8 cellular contexts compared by ENCODE assay signal in genomic region chr2:200713003-200713703, GRCh38.
A peak's percentile ranks its signal among the peaks of the same experiment; 100 is the strongest.
DNase-seq lines count a peak whose midpoint lies in the region; ATAC-seq and TF ChIP-seq lines count a peak whose summit lies in the region.

No MANE protein-coding gene starts in this region.

- peak overlapping the region; percentile 97 to 99 for H3K27ac Mint-ChIP-seq in stimulated activated naive CD8-positive, alpha-beta T cell treated with anti-CD3 and anti-CD28 coated beads, Interleukin-15, amount 100 ng/mL, for 72 hours

- H3K27me3 ChIP-seq in H7 (ENCODE audit: control insufficient read depth, insufficient read depth, low read length) (no peaks in the 10 kb centered on the region), neural cell (ENCODE audit: insufficient read depth, low read depth, low read length) (no peaks in the 10 kb centered on the region)

- no peaks in the 10 kb centered on the region for H3K79me2 ChIP-seq in neural cell (replicated peaks; ENCODE audit: insufficient read depth, low read length)

- TF ChIP-seq CTCF in foreskin fibroblast (IDR thresholded peaks at IDR 0.05; ENCODE audit: low read depth, low read length), result peak; percentile 83
- TF ChIP-seq CTCF in neural cell (IDR thresholded peaks at IDR 0.05; ENCODE audit: poor library complexity, severe bottlenecking), result peak; percentile 72

- no peaks in the 10 kb centered on the region for H4K20me1 ChIP-seq in neural cell (ENCODE audit: insufficient read depth)

- ATAC-seq in stimulated activated naive CD8-positive, alpha-beta T cell treated with anti-CD3 and anti-CD28 coated beads, Interleukin-15, amount 100 ng/mL, for 72 hours, result peak; percentile 98

- H3K4me3 ChIP-seq in H7 (ENCODE audit: insufficient read depth, low read depth, low read length) (peak overlapping the region; percentile 34), foreskin fibroblast (ENCODE audit: low read depth in 1 of 2, low read length in 2 of 2) (peak overlapping the region; percentile 43 to 57), neural cell (ENCODE audit: low read length) (peak overlapping the region; percentile 16)

- no peaks in the 10 kb centered on the region for H3K9me3 ChIP-seq in neural cell (ENCODE audit: low read length)

- DNase-seq in G401 (ENCODE audit: low spot score), result peak; percentile 98
- DNase-seq in H7, result peak; percentile 60
- peak; percentile 95 for DNase-seq in LoVo (ENCODE audit: low spot score)
- peak; percentile 96 to 98 for DNase-seq in SHP77 (lab: John Stamatoyannopoulos, UW)
- DNase-seq in activated gamma-delta T cell (lab: John Stamatoyannopoulos, UW), result peak; percentile 70
- DNase-seq in foreskin fibroblast, result peak; percentile 95
- DNase-seq in stimulated activated naive CD8-positive, alpha-beta T cell treated with anti-CD3 and anti-CD28 coated beads, Interleukin-15, amount 100 ng/mL, for 72 hours, result peak; percentile 91 to 97

- H3K9me3 Mint-ChIP-seq in stimulated activated naive CD8-positive, alpha-beta T cell treated with anti-CD3 and anti-CD28 coated beads, Interleukin-15, amount 100 ng/mL, for 72 hours, result peaks cover 0 to under 1% of the 10 kb centered on the region in 2 donors

- in situ Hi-C loops in G401 (cut with HindIII; ENCODE audit: low sequenced_read_pairs), result no loop called here

- no peak overlapping the region for H3K9ac ChIP-seq in neural cell (ENCODE audit: low read length)

- H3K36me3 ChIP-seq in H7 (replicated peaks; ENCODE audit: control insufficient read depth, insufficient read depth, low read length) (no peaks in the 10 kb centered on the region), neural cell (ENCODE audit: insufficient read depth, low read length) (no peaks in the 10 kb centered on the region)

- H3K27ac ChIP-seq in neural cell (ENCODE audit: low read length), result peak overlapping the region; percentile 23

- no peak overlapping the region for H2AFZ ChIP-seq in neural cell (ENCODE audit: low read depth, low read length)

- peaks cover 45% of the 10 kb centered on the region for H3K4me1 Mint-ChIP-seq in stimulated activated naive CD8-positive, alpha-beta T cell treated with anti-CD3 and anti-CD28 coated beads, Interleukin-15, amount 100 ng/mL, for 72 hours

- no peaks in the 10 kb centered on the region for H3F3A ChIP-seq in neural cell (ENCODE audit: insufficient read depth, low read length, poor library complexity, severe bottlenecking)

- no peaks in the 10 kb centered on the region for H3K9me2 ChIP-seq in neural cell (ENCODE audit: insufficient read depth, low read length)

- TF ChIP-seq RAD21 in neural cell (conservative IDR thresholded peaks at IDR 0.05), result peak; percentile 76

- peak overlapping the region; percentile 72 to 74 for H3K4me3 Mint-ChIP-seq in stimulated activated naive CD8-positive, alpha-beta T cell treated with anti-CD3 and anti-CD28 coated beads, Interleukin-15, amount 100 ng/mL, for 72 hours

- no peak for TF ChIP-seq EP300 in neural cell (conservative IDR thresholded peaks at IDR 0.05; ENCODE audit: poor library complexity, severe bottlenecking)

- H3K4me2 ChIP-seq in neural cell (ENCODE audit: low read length), result no peak overlapping the region

- no peaks in the 10 kb centered on the region for H3K27me3 Mint-ChIP-seq in stimulated activated naive CD8-positive, alpha-beta T cell treated with anti-CD3 and anti-CD28 coated beads, Interleukin-15, amount 100 ng/mL, for 72 hours

TF ChIP-seq in neural cell, 6 proteins besides CTCF, POLR2A, EP300 and RAD21:
- TF ChIP-seq POLR2AphosphoS5 (IDR thresholded peaks at IDR 0.05) (peak; percentile 31), TAF1 (IDR thresholded peaks at IDR 0.05; ENCODE audit: low read depth) (no peak), SMC3 (conservative IDR thresholded peaks at IDR 0.05; ENCODE audit: poor library complexity) (peak; percentile 70), REST (IDR thresholded peaks at IDR 0.05; ENCODE audit: borderline replicate concordance) (no peak), MXI1 (conservative IDR thresholded peaks at IDR 0.05; ENCODE audit: poor library complexity, severe bottlenecking) (no peak), EZH2 (IDR thresholded peaks at IDR 0.05; ENCODE audit: borderline replicate concordance, insufficient read depth, low read length, poor library complexity, severe bottlenecking) (no peak)
TF ChIP-seq in neural cell: peak in this region for 2.

Comparison
In these comparisons a context has a peak if more than half of its experiments do, and no peak if none do; other contexts are left out.
1. Peak in every context shown above with its lines: DNase-seq, ATAC-seq, H3K4me3 ChIP-seq and H3K27ac ChIP-seq.